ENCODE assay signal across 17 cellular contexts in the genomic region with DNA sequence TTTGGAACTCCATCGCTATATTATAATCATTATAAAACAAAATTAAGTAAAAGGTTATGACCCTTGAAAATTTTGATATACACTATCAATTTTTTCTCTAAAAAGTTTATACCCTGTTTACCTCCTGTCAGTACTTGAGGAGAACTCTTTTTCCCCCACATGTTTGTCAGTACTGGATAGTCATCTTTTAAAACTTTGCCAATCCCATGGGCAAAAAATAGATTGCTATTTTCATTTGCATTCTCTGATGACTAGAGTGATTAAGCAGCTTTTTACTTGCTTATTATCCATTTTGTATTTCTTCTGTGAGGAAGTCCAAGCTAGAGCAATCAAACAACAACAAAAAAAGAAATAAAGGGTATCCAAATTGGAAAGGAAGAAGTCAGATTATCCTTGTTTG.
"Had no signal": no experiment of that assay in that cellular context is flagged by ENCODE, and none has a peak within 500 bp of the region (broad histone marks: within the 10 kb centered on the region; RNA-seq: fewer than 3 reads in every experiment).

No MANE protein-coding gene starts in this region.

- H3K4me1 Mint-ChIP-seq: neural crest cell had no signal

- H3K4me3 Mint-ChIP-seq: activated B cell treated with CpG ODN at 0.5 μM for 24 hours; activated CD4-positive, alpha-beta T cell treated with anti-CD3 and anti-CD28 coated beads, Interleukin-2, amount 10 ng/mL, durations not matched to agents 24 days and 14 days; activated naive CD8-positive, alpha-beta T cell treated with anti-CD3 and anti-CD28 coated beads, Interleukin-2, amount 10 ng/mL, durations not matched to agents 7 days and 5 days; neural crest cell; stimulated activated effector memory CD8-positive, alpha-beta T cell treated with anti-CD3 and anti-CD28 coated beads, Interleukin-12 subunit alpha, Interleukin-12 subunit beta, amount 100 ng/mL, for 72 hours had no signal

- H3K27ac ChIP-seq: foreskin keratinocyte, lower lobe of right lung, sigmoid colon, thyroid gland had no signal

- H3K27ac Mint-ChIP-seq: activated CD4-positive, alpha-beta T cell treated with anti-CD3 and anti-CD28 coated beads, Interleukin-2, amount 10 ng/mL, durations not matched to agents 24 days and 14 days; activated naive CD8-positive, alpha-beta T cell treated with anti-CD3 and anti-CD28 coated beads, Interleukin-2, amount 10 ng/mL, durations not matched to agents 7 days and 5 days; stimulated activated effector memory CD8-positive, alpha-beta T cell treated with anti-CD3 and anti-CD28 coated beads, Interleukin-12 subunit alpha, Interleukin-12 subunit beta, amount 100 ng/mL, for 72 hours had no signal

- H3K4me3 ChIP-seq: lower lobe of right lung, sigmoid colon, thyroid gland had no signal

- ATAC-seq: activated T-cell treated with anti-CD3 and anti-CD28 coated beads, Interleukin-2, amount 50 U/mL, for 72 hours; lower lobe of right lung; stimulated activated effector memory CD8-positive, alpha-beta T cell treated with anti-CD3 and anti-CD28 coated beads, Interleukin-12 subunit alpha, Interleukin-12 subunit beta, amount 100 ng/mL, for 72 hours had no signal

- H3K9me3 Mint-ChIP-seq: neural crest cell had no signal

- H3K4me1 ChIP-seq: lower lobe of right lung had no signal

- DNase-seq: activated B cell treated with CpG ODN at 0.5 μM for 24 hours; activated CD4-positive, alpha-beta T cell treated with anti-CD3 and anti-CD28 coated beads, Interleukin-2, amount 10 ng/mL, durations not matched to agents 24 days and 14 days; activated CD8-positive, alpha-beta memory T cell treated with anti-CD3 and anti-CD28 coated beads, Interleukin-2, amount 50 U/mL, for 48 hours; activated gamma-delta T cell treated with Interleukin-2 at 50 U/mL for 16 hours; activated naive CD8-positive, alpha-beta T cell treated with anti-CD3 and anti-CD28 coated beads, Interleukin-2, amount 10 ng/mL, durations not matched to agents 7 days and 5 days; activated T-cell treated with anti-CD3 and anti-CD28 coated beads, Interleukin-2, amount 50 U/mL, for 72 hours; anterior cingulate cortex; cerebellar nuclear complex; effector CD8-positive, alpha-beta T cell; head of caudate nucleus; lower lobe of right lung; sigmoid colon; thyroid gland had no signal

- H3K9me3 ChIP-seq: lower lobe of right lung, sigmoid colon, thyroid gland had no signal

- H3K36me3 ChIP-seq: brain microvascular endothelial cell had no signal

- H3K27me3 Mint-ChIP-seq: activated B cell treated with CpG ODN at 0.5 μM for 24 hours; activated CD4-positive, alpha-beta T cell treated with anti-CD3 and anti-CD28 coated beads, Interleukin-2, amount 10 ng/mL, durations not matched to agents 24 days and 14 days; activated naive CD8-positive, alpha-beta T cell treated with anti-CD3 and anti-CD28 coated beads, Interleukin-2, amount 10 ng/mL, durations not matched to agents 7 days and 5 days had no signal

- H3K27me3 ChIP-seq: brain microvascular endothelial cell, foreskin keratinocyte, sigmoid colon, thyroid gland had no signal
